Comparison of ENCODE assay signal across 16 cellular contexts in the genomic region with DNA sequence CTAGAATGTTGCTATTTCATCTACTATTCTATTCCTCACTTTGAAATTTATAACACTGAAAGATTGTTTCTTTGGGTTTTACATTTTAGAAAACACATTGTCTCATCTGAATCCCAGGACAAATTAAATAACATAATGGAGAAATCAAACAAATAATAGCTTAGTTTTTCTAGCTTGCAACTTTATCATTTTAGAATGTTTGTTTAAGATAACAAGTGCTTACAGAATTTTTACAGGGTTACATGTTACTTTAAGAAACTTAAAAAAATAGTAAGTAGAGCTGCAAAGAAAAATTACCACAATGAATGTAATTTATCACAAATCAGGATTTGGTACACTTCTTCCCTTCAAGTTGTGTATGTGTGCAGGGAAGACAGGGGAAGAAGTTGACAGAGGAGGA. TPM values are rescaled to one million over a fixed set of nuclear protein-coding genes. Genes with fewer than 3 reads are reported as not detected.
DNase-seq lines count a peak whose midpoint lies in the region; ATAC-seq and TF ChIP-seq lines count a peak whose summit lies in the region.
"Had no signal": no experiment of that assay in that cellular context is flagged by ENCODE, and none has a peak within 500 bp of the region (broad histone marks: within the 10 kb centered on the region; RNA-seq: fewer than 3 reads in every experiment).

No MANE protein-coding gene starts in this region.

- DNase-seq in SK-N-SH (no peak), MCF 10A (ENCODE audit: unreplicated experiment) (no peak), mesenchymal stem cell (no peak), tibial nerve (ENCODE audit: low spot score in 2 of 2) (no peak), NCI-H146 (lab: John Stamatoyannopoulos, UW) (no peak), dedifferentiated amniotic fluid mesenchymal stem cell (ENCODE audit: extremely low spot score) (no peak)
- DNase-seq: activated CD4-positive, alpha-beta T cell treated with anti-CD3 and anti-CD28 coated beads, Interleukin-2, amount 50 U/mL, for 4 hours; activated T-cell treated with anti-CD3 and anti-CD28 coated beads, Interleukin-2, amount 50 U/mL, for 72 hours; CD4-positive, CD25-positive, alpha-beta regulatory T cell; NCI-H2171 had no signal

- ATAC-seq in SK-N-SH treated with all-trans-retinoic acid at 6 μM for 48 hours = no peak
- no peak for ATAC-seq in GM21723 (IDR thresholded peaks at IDR 0.05; ENCODE audit: unreplicated experiment)

- no peaks in the 10 kb centered on the region for H4K20me1 ChIP-seq in SK-N-SH (ENCODE audit: insufficient read depth)

- H3K36me3 ChIP-seq in SK-N-SH (replicated peaks in 1 of 2; ENCODE audit: control insufficient read depth in 1 of 2, insufficient read depth in 2 of 2, low read length in 1 of 2) (peaks cover 30 to 33% of the 10 kb centered on the region in 2 experiments), mesenchymal stem cell (ENCODE audit: control insufficient read depth in 1 of 2, insufficient read depth in 2 of 2, low read depth in 1 of 2, low read length in 2 of 2) (peaks cover 0 to 40% of the 10 kb centered on the region in 2 experiments), tibial nerve (peaks cover 0 to 9% (median 0%) of the 10 kb centered on the region in 3 donors)
- H3K36me3 ChIP-seq: adrenal gland, neutrophil had no signal

- no peaks in the 10 kb centered on the region for H3K79me1 ChIP-seq in mesenchymal stem cell (replicated peaks; ENCODE audit: low read length, poor library complexity, severe bottlenecking)

- TF ChIP-seq EP300 in SK-N-SH (IDR thresholded peaks at IDR 0.05; ENCODE audit: borderline replicate concordance in 1 of 2, low read depth in 1 of 2, low read length in 1 of 2) (no peak), tibial nerve (IDR thresholded peaks at IDR 0.05) (no peak)

- no peak overlapping the region for H2BK120ac ChIP-seq in mesenchymal stem cell (ENCODE audit: low read depth, low read length)

- peak overlapping the region; percentile 66 for H3K4me2 ChIP-seq in SK-N-SH
- H3K4me2 ChIP-seq in mesenchymal stem cell (ENCODE audit: low read length, poor library complexity, severe bottlenecking) = no peak overlapping the region

- H3K4me1 ChIP-seq in SK-N-SH (ENCODE audit: control insufficient read depth in 1 of 2, insufficient read depth in 2 of 2, low read depth in 1 of 2, low read length in 1 of 2) (peaks cover 10 to 66% of the 10 kb centered on the region in 2 experiments), mesenchymal stem cell (ENCODE audit: control insufficient read depth, insufficient read depth, low read depth, low read length) (peaks cover 9% of the 10 kb centered on the region), tibial nerve (peaks cover 0 to 22% (median 2%) of the 10 kb centered on the region in 4 donors)
- H3K4me1 ChIP-seq: adrenal gland had no signal

- peak overlapping the region; percentile 57; the same call in 1 of the 2 replicates for H2AFZ ChIP-seq in SK-N-SH (ENCODE audit: low read depth)
- no peak overlapping the region for H2AFZ ChIP-seq in mesenchymal stem cell (ENCODE audit: low read depth, low read length)

- no peak overlapping the region for H2BK5ac ChIP-seq in mesenchymal stem cell (ENCODE audit: low read depth, low read length, poor library complexity, severe bottlenecking)

- H4K8ac ChIP-seq in mesenchymal stem cell (ENCODE audit: low read length) = no peak overlapping the region

- peaks cover 35% of the 10 kb centered on the region for H3K36me3 Mint-ChIP-seq in MCF 10A (ENCODE audit: insufficient read depth, unreplicated experiment)
- H3K36me3 Mint-ChIP-seq: CD4-positive, CD25-positive, alpha-beta regulatory T cell had no signal

- H3K27ac ChIP-seq in SK-N-SH (ENCODE audit: low read depth in 2 of 2, low read length in 1 of 2) (peak overlapping the region; percentile 93 to 95; a peak in 3 of 4 replicates), mesenchymal stem cell (ENCODE audit: low read length, poor library complexity, severe bottlenecking) (peak overlapping the region; percentile 88), tibial nerve (peak overlapping the region in 3 of 4 donors; percentile 51 to 81 (median 80))
- H3K27ac ChIP-seq: 22Rv1, neutrophil had no signal

- no peak for TF ChIP-seq RAD21 in SK-N-SH (IDR thresholded peaks at IDR 0.05; ENCODE audit: low read length)

- H4K91ac ChIP-seq in mesenchymal stem cell (ENCODE audit: low read length) = no peak overlapping the region

- no peak overlapping the region for H3K14ac ChIP-seq in mesenchymal stem cell (ENCODE audit: low read length in 2 of 2)

- no peak overlapping the region for H2AK5ac ChIP-seq in mesenchymal stem cell (ENCODE audit: low read length, severe bottlenecking)

- H3K9ac ChIP-seq in SK-N-SH (peak overlapping the region; percentile 67), mesenchymal stem cell (ENCODE audit: low read length) (no peak overlapping the region)

- no peak overlapping the region for H2BK15ac ChIP-seq in mesenchymal stem cell (ENCODE audit: low read depth, poor library complexity, severe bottlenecking)

- peaks cover 7% of the 10 kb centered on the region for H3K9me3 Mint-ChIP-seq in MCF 10A (ENCODE audit: unreplicated experiment)
- H3K9me3 Mint-ChIP-seq: activated T-cell treated with anti-CD3 and anti-CD28 coated beads, Interleukin-2, amount 50 U/mL, for 72 hours had no signal

- no peak overlapping the region for H2BK12ac ChIP-seq in mesenchymal stem cell (ENCODE audit: low read length in 2 of 2)

- H3K9me3 ChIP-seq in SK-N-SH (no peaks in the 10 kb centered on the region), mesenchymal stem cell (ENCODE audit: control insufficient read depth, low read length) (no peaks in the 10 kb centered on the region), tibial nerve (no peaks in the 10 kb centered on the region)
- H3K9me3 ChIP-seq: adrenal gland, neutrophil, suprapubic skin had no signal

- H3K4ac ChIP-seq in mesenchymal stem cell (ENCODE audit: low read depth in 1 of 2, low read length in 2 of 2) = no peak overlapping the region

- H3F3A ChIP-seq in SK-N-SH (replicated peaks; ENCODE audit: insufficient read depth) = peaks cover 81% of the 10 kb centered on the region

- H3K27me3 Mint-ChIP-seq in MCF 10A (ENCODE audit: insufficient read depth, unreplicated experiment) = no peaks in the 10 kb centered on the region

- H3K27ac Mint-ChIP-seq in MCF 10A (ENCODE audit: low read depth, unreplicated experiment) = peak overlapping the region; percentile 82
- H3K27ac Mint-ChIP-seq: activated T-cell treated with anti-CD3 and anti-CD28 coated beads, Interleukin-2, amount 50 U/mL, for 72 hours had no signal

- POLR2A ChIA-PET in SK-N-SH (lab: Yijun Ruan, JAX) = no interaction called here
- POLR2A ChIA-PET in MCF 10A (lab: Yijun Ruan, JAX) = interaction anchor here (0.8 to 7.5 kb wide), 14 partner anchors 10 to 299 kb away, joined by 3 to 162 read pairs (median 6); a partner anchor contains a TSS

- CTCF ChIA-PET in SK-N-SH (lab: Yijun Ruan, JAX) (interaction anchor here (1.9 to 3.7 kb wide), 2 partner anchors 15 to 80 kb away, joined by 4 to 12 read pairs; no protein-coding TSS in a partner anchor), MCF 10A (lab: Yijun Ruan, JAX) (interaction anchor here (0.9 to 3.1 kb wide), 4 partner anchors 9 to 252 kb away, joined by 3 to 14 read pairs (median 6); no protein-coding TSS in a partner anchor)

- H3K18ac ChIP-seq in mesenchymal stem cell (ENCODE audit: low read depth in 1 of 2, low read length in 2 of 2) = no peak overlapping the region

- no TSS peak for BruUV-seq in MCF 10A (replicated peaks; lab: Mats Ljungman, UMichigan)

- peaks cover 18% of the 10 kb centered on the region for H3K79me2 ChIP-seq in SK-N-SH (ENCODE audit: insufficient read depth)

- H3K4me3 Mint-ChIP-seq in MCF 10A (ENCODE audit: unreplicated experiment) = peak overlapping the region; percentile 76

- intact Hi-C loops in MCF 10A (cut with micrococcal nuclease) = no loop called here

- H3K4me1 Mint-ChIP-seq in MCF 10A (ENCODE audit: insufficient read depth, unreplicated experiment) = peaks cover 38% of the 10 kb centered on the region

- H3K4me3 ChIP-seq in SK-N-SH (ENCODE audit: low read depth in 2 of 2, low read length in 1 of 2) (0 out of 4 replicates have a peak overlapping the region, but pooled peaks of 1 of the 2 experiments have one; percentile 54), mesenchymal stem cell (ENCODE audit: insufficient read depth in 1 of 2, low read depth in 1 of 2, low read length in 2 of 2) (no peak overlapping the region), tibial nerve (no peak overlapping the region)

- no peak for TF ChIP-seq POLR2A in tibial nerve (IDR thresholded peaks at IDR 0.05)

- H3K9me2 ChIP-seq in SK-N-SH = no peaks in the 10 kb centered on the region

- no peak overlapping the region for H3K23ac ChIP-seq in mesenchymal stem cell (ENCODE audit: low read length in 2 of 2)

- no peaks in the 10 kb centered on the region for H3K27me3 ChIP-seq in SK-N-SH (ENCODE audit: insufficient read depth)
- H3K27me3 ChIP-seq in mesenchymal stem cell (ENCODE audit: control insufficient read depth in 1 of 2, insufficient read depth in 1 of 2, low read length in 2 of 2) = no peaks in the 10 kb centered on the region
- H3K27me3 ChIP-seq in tibial nerve = no peaks in the 10 kb centered on the region
- H3K27me3 ChIP-seq: adrenal gland, suprapubic skin had no signal

- TF ChIP-seq CTCF in SK-N-SH (IDR thresholded peaks at IDR 0.05) = no peak
- TF ChIP-seq CTCF in MCF 10A (IDR thresholded peaks at IDR 0.05; ENCODE audit: unreplicated experiment) = no peak
- TF ChIP-seq CTCF in tibial nerve (IDR thresholded peaks at IDR 0.05) = no peak

TF ChIP-seq in SK-N-SH treated with all-trans-retinoic acid at 6 μM for 48 hours, 23 proteins besides CTCF, POLR2A, EP300 and RAD21 (continues in another document):
- TF ChIP-seq ZNF565 (CRISPR knock-in tag; conservative IDR thresholded peaks at IDR 0.05; ENCODE audit: low read depth) = no peak

RNA-seq across cellular contexts. Expression of a gene that starts 11.3 kb away (rescaled TPM):
- polyA plus RNA-seq in SK-N-SH (2012; rRNA removed) = 182 and 265 TPM in 2 replicates
- 265 and 285 TPM in 2 replicates for polyA plus RNA-seq in SK-N-SH (2012; cell fraction: cytosol; rRNA removed)
- polyA plus RNA-seq in SK-N-SH (2012; cell fraction: nucleus; rRNA removed) = 58.7 and 83.4 TPM in 2 replicates
- total RNA-seq in MCF 10A (2022) (155 and 171 TPM in 2 replicates), tibial nerve (100 to 1,000 TPM in 3 of 4 donors, 10 to 100 TPM in 1; 86.4 to 172 (median 132) TPM)
- 53.9 TPM for polyA plus RNA-seq in mesenchymal stem cell (2013, experiment 1 of 2)
- 58.7 TPM for polyA plus RNA-seq in mesenchymal stem cell (2013, experiment 2 of 2)
- total RNA-seq: activated T-cell treated with anti-CD3 and anti-CD28 coated beads, Interleukin-2, amount 50 U/mL, for 72 hours; CD4-positive, CD25-positive, alpha-beta regulatory T cell had no signal
- polyA plus RNA-seq: CD4-positive, CD25-positive, alpha-beta regulatory T cell had no signal

RNA-seq across cellular contexts. Expression of a gene that starts 14.0 kb away (rescaled TPM):
- 968 and 1,061 TPM in 2 replicates for polyA plus RNA-seq in SK-N-SH (2012; rRNA removed)
- polyA plus RNA-seq in SK-N-SH (2012; cell fraction: cytosol; rRNA removed) = 882 and 1,015 TPM in 2 replicates
- polyA plus RNA-seq in SK-N-SH (2012; cell fraction: nucleus; rRNA removed) = 515 and 554 TPM in 2 replicates
- total RNA-seq in MCF 10A (2022) = 225 and 267 TPM in 2 replicates
- polyA plus RNA-seq in mesenchymal stem cell (2013, experiment 1 of 2) = 281 TPM
- polyA plus RNA-seq in mesenchymal stem cell (2013, experiment 2 of 2) = 300 TPM
- total RNA-seq in tibial nerve = 100 to 1,000 TPM; 196 to 375 (median 312) TPM
- total RNA-seq: CD4-positive, CD25-positive, alpha-beta regulatory T cell had no signal
